ENCODE assay signal across 11 cellular contexts in the genomic region with DNA sequence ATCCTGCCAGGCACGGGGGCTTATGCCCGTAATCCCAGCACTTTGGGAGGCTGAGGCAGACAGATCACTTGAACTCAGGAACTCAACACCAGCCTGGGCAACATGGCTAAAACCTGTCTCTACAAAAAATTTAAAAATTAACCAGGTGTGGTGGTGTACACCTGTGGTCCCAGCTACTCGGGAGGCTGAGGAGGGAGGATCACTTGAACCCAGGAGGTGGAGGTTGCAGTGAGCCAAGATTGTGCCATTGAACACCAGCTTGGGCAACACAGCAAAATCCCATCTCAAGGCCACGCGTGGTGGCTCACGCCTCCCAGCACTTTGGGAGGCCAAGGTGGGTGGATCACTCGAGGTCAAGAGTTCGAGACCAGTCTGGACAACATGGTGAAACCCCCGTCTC. TPM values are rescaled to one million over a fixed set of nuclear protein-coding genes. Genes with fewer than 3 reads are reported as not detected.
DNase-seq lines count a peak whose midpoint lies in the region; ATAC-seq, FAIRE-seq and TF ChIP-seq lines count a peak whose summit lies in the region.
"Not testable (repeated sequence)": the region's sequence is repeated elsewhere in the genome, so short reads cannot be mapped to it uniquely, and the experiment has no call there.
"Had no signal": no experiment of that assay in that cellular context is flagged by ENCODE, and none has a peak within 500 bp of the region (broad histone marks: within the 10 kb centered on the region; RNA-seq: fewer than 3 reads in every experiment).

No MANE protein-coding gene starts in this region.

- not testable (repeated sequence) for TF ChIP-seq CTCF in K562 (IDR thresholded peaks at IDR 0.05 in 2 of 3, conservative IDR thresholded peaks at IDR 0.05 in 1 of 3; ENCODE audit: insufficient read depth in 2 of 3, low read depth in 1 of 3, low read length in 3 of 3); HepG2 (CRISPR knock-in tag; IDR thresholded peaks at IDR 0.05)

- TF ChIP-seq POLR2A in K562 (conservative IDR thresholded peaks at IDR 0.05); HepG2 (IDR thresholded peaks at IDR 0.05; ENCODE audit: insufficient read depth in 1 of 2, low read depth in 2 of 2, low read length in 2 of 2): not testable (repeated sequence)

- not testable (repeated sequence) for H3K9me3 ChIP-seq in K562 (replicated peaks; ENCODE audit: control insufficient read depth, insufficient read depth, low read depth, low read length); HepG2 (ENCODE audit: low read length)

- H3K9ac ChIP-seq in K562 (ENCODE audit: insufficient read depth in 1 of 2, low read depth in 2 of 2, low read length in 2 of 2); HepG2 (ENCODE audit: insufficient read depth, low read depth, low read length): not testable (repeated sequence)

- H3K4me3 ChIP-seq in K562; HepG2 (replicated peaks in 1 of 3; ENCODE audit: insufficient read depth in 1 of 3, low read depth in 2 of 3, low read length in 3 of 3): not testable (repeated sequence)

- not testable (repeated sequence) for H3K9me1 ChIP-seq in K562 (ENCODE audit: control insufficient read depth, insufficient read depth, low read length)

- not testable (repeated sequence) for H3K4me2 ChIP-seq in K562 (ENCODE audit: insufficient read depth, low read length); HepG2 (ENCODE audit: low read depth, low read length)

- not testable (repeated sequence) for DNase-seq in K562 (ENCODE audit: extremely low read depth in 1 of 4, low spot score in 3 of 4); HepG2 (ENCODE audit: low spot score)
- DNase-seq in Right ventricle myocardium inferior (ENCODE audit: missing footprints) (peak; percentile 6), posterior vena cava (ENCODE audit: low spot score) (peak; percentile 43)

- FAIRE-seq in K562 (lab: Jason Lieb, UNC); HepG2 (lab: Jason Lieb, UNC): not testable (repeated sequence)

- BruUV-seq in K562 (replicated peaks; lab: Mats Ljungman, UMichigan); HepG2 (replicated peaks; lab: Mats Ljungman, UMichigan): not testable (repeated sequence)

- ATAC-seq in K562, Right ventricle myocardium inferior, HepG2: not testable (repeated sequence)

- TF ChIP-seq EP300 in K562 (IDR thresholded peaks at IDR 0.05; ENCODE audit: low read length); HepG2 (IDR thresholded peaks at IDR 0.05; ENCODE audit: low read depth in 2 of 2, low read length in 2 of 2); HepG2 (CRISPR knock-in tag; IDR thresholded peaks at IDR 0.05; ENCODE audit: borderline replicate concordance): not testable (repeated sequence)

- POLR2A ChIA-PET in K562 (lab: Yijun Ruan, JAX) (interaction anchor here (0.6 to 0.8 kb wide), 2 partner anchors 23 to 736 kb away, joined by 3 read pairs; no protein-coding TSS in a partner anchor), HepG2 (lab: Yijun Ruan, JAX) (interaction anchor here (1.3 kb wide), 1 partner anchor 9 kb away, joined by 3 read pairs; no protein-coding TSS in a partner anchor)

- H2AFZ ChIP-seq in K562 (ENCODE audit: low read depth, low read length); HepG2 (ENCODE audit: low read length): not testable (repeated sequence)

- H3K27ac ChIP-seq in K562 (ENCODE audit: extremely low read depth, low read depth, low read length); HepG2 (ENCODE audit: extremely low read length, insufficient read depth, low read length): not testable (repeated sequence)

- intact Hi-C loops in K562 (cut with micrococcal nuclease); Right ventricle myocardium inferior (cut with DNase I); HepG2 (cut with micrococcal nuclease; ENCODE audit: unreplicated experiment); posterior vena cava (cut with DNase I): not testable (repeated sequence)

- in situ Hi-C loops in K562 (cut with MboI); HepG2 (cut with HindIII; ENCODE audit: extremely low pct_ligation_motif_present, low pct_unique_long_range_greater_than_20kb): not testable (repeated sequence)

- WGBS in K562 (ENCODE audit: insufficient coverage, low coverage, missing lambda C conversion rate): 47% methylated on average over 9 of the region's 9 CpGs
- 60% methylated on average over 9 of the region's 9 CpGs for WGBS in HepG2 (ENCODE audit: low lambda C conversion rate)

- H4K20me1 ChIP-seq in K562 (replicated peaks; ENCODE audit: control insufficient read depth, insufficient read depth, low read length); HepG2 (ENCODE audit: insufficient read depth, low read length): not testable (repeated sequence)

- not testable (repeated sequence) for TF ChIP-seq RAD21 in K562 (CRISPR knock-in tag; conservative IDR thresholded peaks at IDR 0.05 in 1 of 2, IDR thresholded peaks at IDR 0.05 in 1 of 2); HepG2 (CRISPR knock-in tag; IDR thresholded peaks at IDR 0.05)

- not testable (repeated sequence) for H3K36me3 ChIP-seq in K562 (ENCODE audit: control insufficient read depth, insufficient read depth, low read length); HepG2 (replicated peaks in 1 of 2; ENCODE audit: control insufficient read depth in 1 of 2, insufficient read depth in 2 of 2, low read length in 2 of 2)

- CTCF ChIA-PET in K562 (lab: Yijun Ruan, JAX; ENCODE audit: low intra/inter-chr PET ratio); HepG2 (lab: Yijun Ruan, JAX; ENCODE audit: low intra/inter-chr PET ratio, low total read pairs): not testable (repeated sequence)

- H3K27me3 ChIP-seq in K562 (ENCODE audit: control insufficient read depth in 2 of 2, insufficient read depth in 2 of 2, low read length in 2 of 2); HepG2 (ENCODE audit: control insufficient read depth in 1 of 2, insufficient read depth in 2 of 2, low read length in 2 of 2): not testable (repeated sequence)

- H3K79me2 ChIP-seq in K562 (ENCODE audit: control insufficient read depth, insufficient read depth, low read length); HepG2 (ENCODE audit: insufficient read depth, low read length): not testable (repeated sequence)

- H3K4me1 ChIP-seq in K562 (replicated peaks in 1 of 2; ENCODE audit: control insufficient read depth in 2 of 2, insufficient read depth in 2 of 2, low read length in 2 of 2): not testable (repeated sequence)
- peaks cover 35% of the 10 kb centered on the region for H3K4me1 ChIP-seq in HepG2 (ENCODE audit: insufficient read depth, low read length)

RNA-seq across cellular contexts. Expression of a gene that starts 23.0 kb away (rescaled TPM):
- 20.1 and 55.7 TPM in 2 replicates for total RNA-seq in K562 (2011; cell fraction: chromatin; rRNA removed; ENCODE audit: low replicate concordance)
- total RNA-seq in K562 (2011; cell fraction: nucleolus; rRNA removed): 37.1 and 52.4 TPM in 2 replicates
- total RNA-seq in K562 (2011; cell fraction: nucleoplasm; rRNA removed): 27.8 and 34.1 TPM in 2 replicates
- total RNA-seq in K562 (2014; rRNA removed) (18.2 and 23.6 TPM in 2 replicates), K562 (2014; rRNA removed; fragmentation: Illumina TruSeq; extraction: Trizol) (6.9 and 8.4 TPM in 2 replicates), K562 (2015; rRNA removed; fragmentation: Illumina TruSeq; extraction: Trizol) (16.5 and 18.1 TPM in 2 replicates), K562 (2021) (26.9 and 28.5 TPM in 2 replicates), Right ventricle myocardium inferior (4.2 TPM), HepG2 (2016; rRNA removed; fragmentation: Illumina TruSeq; extraction: Trizol) (13.0 and 14.5 TPM in 2 replicates), posterior vena cava (1 to 10 TPM; 1.6 to 1.8 TPM)
- polyA plus RNA-seq in K562 (2011; rRNA removed) (13.9 and 18.3 TPM in 2 replicates), K562 (2014; fragmentation: Illumina TruSeq; extraction: Trizol) (13.9 and 16.9 TPM in 2 replicates), K562 (2014; fragmentation: Nextera tagmentation; extraction: Ambion mirVana) (1 to 10 TPM in 1 of 2 experiments, under 1 TPM in 1; 0.66 to 1.0 TPM), K562 (2014; rRNA removed) (17.4 and 18.4 TPM in 2 replicates), HepG2 (2011; rRNA removed) (31.1 and 40.2 TPM in 2 replicates)
- 17.2 and 30.0 TPM in 2 replicates for polyA plus RNA-seq in K562 (2011; cell fraction: cytosol; rRNA removed)
- 35.0 and 55.5 TPM in 2 replicates for polyA plus RNA-seq in K562 (2011; cell fraction: nucleus; rRNA removed)
- polyA plus RNA-seq in K562 (2012): 13.0 and 18.6 TPM in 2 replicates
- polyA minus RNA-seq in K562 (2011; rRNA and poly(A)+ RNA removed): 10.0 and 14.9 TPM in 2 replicates
- polyA minus RNA-seq in K562 (2011; cell fraction: cytosol; rRNA and poly(A)+ RNA removed): 20.6 and 24.0 TPM in 2 replicates
- 18.0 and 19.1 TPM in 2 replicates for polyA minus RNA-seq in K562 (2011; cell fraction: nucleus; rRNA and poly(A)+ RNA removed)
- 6.8 and 7.5 TPM in 2 replicates for total RNA-seq in HepG2 (2016; cell fraction: cytosol; rRNA removed; fragmentation: Illumina TruSeq; extraction: Trizol; ENCODE audit: low read depth)
- total RNA-seq in HepG2 (2016; cell fraction: insoluble cytoplasmic fraction; rRNA removed; fragmentation: Illumina TruSeq; extraction: Trizol): 11.8 and 15.7 TPM in 2 replicates
- total RNA-seq in HepG2 (2016; cell fraction: membrane; rRNA removed; fragmentation: Illumina TruSeq; extraction: Trizol): 9.1 and 10.9 TPM in 2 replicates
- 11.8 and 14.3 TPM in 2 replicates for total RNA-seq in HepG2 (2016; cell fraction: nucleus; rRNA removed; fragmentation: Illumina TruSeq; extraction: Trizol)
- polyA plus RNA-seq in HepG2 (2011; cell fraction: cytosol; rRNA removed): 25.9 and 34.2 TPM in 2 replicates
- 90.7 and 95.7 TPM in 2 replicates for polyA plus RNA-seq in HepG2 (2011; cell fraction: nucleus; rRNA removed)
- 41.2 and 46.2 TPM in 2 replicates for polyA plus RNA-seq in HepG2 (2012)
- 4.2 and 5.6 TPM in 2 replicates for polyA plus RNA-seq in HepG2 (2016; cell fraction: cytosol; fragmentation: Illumina TruSeq; extraction: Trizol; ENCODE audit: low read depth)
- polyA plus RNA-seq in HepG2 (2016; cell fraction: insoluble cytoplasmic fraction; fragmentation: Illumina TruSeq; extraction: Trizol; ENCODE audit: low read depth): 9.1 and 12.0 TPM in 2 replicates
- polyA plus RNA-seq in HepG2 (2016; cell fraction: membrane; fragmentation: Illumina TruSeq; extraction: Trizol; ENCODE audit: low read depth): 3.9 and 6.0 TPM in 2 replicates
- polyA plus RNA-seq in HepG2 (2016; cell fraction: nucleus; fragmentation: Illumina TruSeq; extraction: Trizol; ENCODE audit: insufficient read depth, low read depth): 18.6 and 21.1 TPM in 2 replicates
- polyA minus RNA-seq in HepG2 (2011; rRNA and poly(A)+ RNA removed; ENCODE audit: low replicate concordance): 42.9 and 69.2 TPM in 2 replicates
- 31.2 and 31.6 TPM in 2 replicates for polyA minus RNA-seq in HepG2 (2011; cell fraction: cytosol; rRNA and poly(A)+ RNA removed)
- polyA minus RNA-seq in HepG2 (2011; cell fraction: nucleus; rRNA and poly(A)+ RNA removed): 17.8 and 22.4 TPM in 2 replicates
- polyA plus RNA-seq: CD4-positive, alpha-beta memory T cell had no signal

RNA-seq across cellular contexts. Expression of a gene that starts 24.2 kb away (rescaled TPM):
- not detected in 2 replicates for total RNA-seq in K562 (2011; cell fraction: chromatin; rRNA removed; ENCODE audit: low replicate concordance)
- total RNA-seq in K562 (2011; cell fraction: nucleolus; rRNA removed): not detected in 2 replicates
- total RNA-seq in K562 (2011; cell fraction: nucleoplasm; rRNA removed): not detected in 2 replicates
- total RNA-seq in K562 (2014; rRNA removed): not detected in 2 replicates
- total RNA-seq in K562 (2014; rRNA removed; fragmentation: Illumina TruSeq; extraction: Trizol): not detected in 2 replicates
- not detected in 2 replicates for total RNA-seq in K562 (2015; rRNA removed; fragmentation: Illumina TruSeq; extraction: Trizol)
- total RNA-seq in K562 (2021): not detected in 2 replicates
- not detected in 2 replicates for polyA plus RNA-seq in K562 (2011; rRNA removed)
- not detected in 2 replicates for polyA plus RNA-seq in K562 (2011; cell fraction: cytosol; rRNA removed)
- not detected in 2 replicates for polyA plus RNA-seq in K562 (2011; cell fraction: nucleus; rRNA removed)
- polyA plus RNA-seq in K562 (2012): not detected in 2 replicates
- polyA plus RNA-seq in K562 (2014; fragmentation: Illumina TruSeq; extraction: Trizol): not detected in 2 replicates
- not detected for polyA plus RNA-seq in K562 (2014; fragmentation: Nextera tagmentation; extraction: Ambion mirVana)
- not detected in 2 replicates for polyA plus RNA-seq in K562 (2014; rRNA removed)
- not detected in 2 replicates for polyA minus RNA-seq in K562 (2011; rRNA and poly(A)+ RNA removed)
- not detected in 2 replicates for polyA minus RNA-seq in K562 (2011; cell fraction: cytosol; rRNA and poly(A)+ RNA removed)
- polyA minus RNA-seq in K562 (2011; cell fraction: nucleus; rRNA and poly(A)+ RNA removed): not detected in 2 replicates
- total RNA-seq in Right ventricle myocardium inferior: not detected
- 0.76 and 2.2 TPM in 2 replicates for total RNA-seq in HepG2 (2016; rRNA removed; fragmentation: Illumina TruSeq; extraction: Trizol)
- 0.30 TPM in 1 of 2 replicates, not detected in the other for total RNA-seq in HepG2 (2016; cell fraction: cytosol; rRNA removed; fragmentation: Illumina TruSeq; extraction: Trizol; ENCODE audit: low read depth)
- total RNA-seq in HepG2 (2016; cell fraction: insoluble cytoplasmic fraction; rRNA removed; fragmentation: Illumina TruSeq; extraction: Trizol): 0.54 and 2.3 TPM in 2 replicates
- 0.28 and 0.41 TPM in 2 replicates for total RNA-seq in HepG2 (2016; cell fraction: membrane; rRNA removed; fragmentation: Illumina TruSeq; extraction: Trizol)
- total RNA-seq in HepG2 (2016; cell fraction: nucleus; rRNA removed; fragmentation: Illumina TruSeq; extraction: Trizol): 3.2 and 3.4 TPM in 2 replicates
- 1.1 and 2.2 TPM in 2 replicates for polyA plus RNA-seq in HepG2 (2011; rRNA removed)
- 1.2 and 1.3 TPM in 2 replicates for polyA plus RNA-seq in HepG2 (2011; cell fraction: cytosol; rRNA removed)
- 5.5 and 5.6 TPM in 2 replicates for polyA plus RNA-seq in HepG2 (2011; cell fraction: nucleus; rRNA removed)
- 1.7 and 2.5 TPM in 2 replicates for polyA plus RNA-seq in HepG2 (2012)
- polyA plus RNA-seq in HepG2 (2016; cell fraction: cytosol; fragmentation: Illumina TruSeq; extraction: Trizol; ENCODE audit: low read depth): 0.20 and 0.24 TPM in 2 replicates
- polyA plus RNA-seq in HepG2 (2016; cell fraction: insoluble cytoplasmic fraction; fragmentation: Illumina TruSeq; extraction: Trizol; ENCODE audit: low read depth): 0.19 and 0.36 TPM in 2 replicates
- 0.15 and 0.29 TPM in 2 replicates for polyA plus RNA-seq in HepG2 (2016; cell fraction: membrane; fragmentation: Illumina TruSeq; extraction: Trizol; ENCODE audit: low read depth)
- polyA plus RNA-seq in HepG2 (2016; cell fraction: nucleus; fragmentation: Illumina TruSeq; extraction: Trizol; ENCODE audit: insufficient read depth, low read depth): 1.4 and 2.3 TPM in 2 replicates
- polyA minus RNA-seq in HepG2 (2011; rRNA and poly(A)+ RNA removed; ENCODE audit: low replicate concordance): 6.6 TPM in 1 of 2 replicates, not detected in the other
- polyA minus RNA-seq in HepG2 (2011; cell fraction: cytosol; rRNA and poly(A)+ RNA removed): 0.79 and 1.1 TPM in 2 replicates
- polyA minus RNA-seq in HepG2 (2011; cell fraction: nucleus; rRNA and poly(A)+ RNA removed): 10.6 and 12.7 TPM in 2 replicates
- total RNA-seq in posterior vena cava: not detected
- total RNA-seq: A673; CD4-positive, CD25-positive, alpha-beta regulatory T cell; Daoy; G401 had no signal
- polyA plus RNA-seq: AG04450, CD14-positive monocyte had no signal

RNA-seq across cellular contexts. Expression of a gene that starts 42.0 kb away (rescaled TPM):
- 2.1 and 2.7 TPM in 2 replicates for total RNA-seq in K562 (2011; cell fraction: chromatin; rRNA removed; ENCODE audit: low replicate concordance)
- total RNA-seq in K562 (2011; cell fraction: nucleolus; rRNA removed): 2.3 and 2.9 TPM in 2 replicates
- total RNA-seq in K562 (2011; cell fraction: nucleoplasm; rRNA removed): 2.0 and 2.7 TPM in 2 replicates
- 4.9 and 7.1 TPM in 2 replicates for total RNA-seq in K562 (2014; rRNA removed)
- total RNA-seq in K562 (2014; rRNA removed; fragmentation: Illumina TruSeq; extraction: Trizol): 1.8 and 1.9 TPM in 2 replicates
- 6.6 and 6.7 TPM in 2 replicates for total RNA-seq in K562 (2015; rRNA removed; fragmentation: Illumina TruSeq; extraction: Trizol)
- 11.9 and 12.0 TPM in 2 replicates for total RNA-seq in K562 (2021)
- 0.52 and 0.72 TPM in 2 replicates for polyA plus RNA-seq in K562 (2011; rRNA removed)
- 0.80 and 1.1 TPM in 2 replicates for polyA plus RNA-seq in K562 (2011; cell fraction: cytosol; rRNA removed)
- 2.4 and 2.6 TPM in 2 replicates for polyA plus RNA-seq in K562 (2011; cell fraction: nucleus; rRNA removed)
- polyA plus RNA-seq in K562 (2012): 5.7 and 8.8 TPM in 2 replicates
- polyA plus RNA-seq in K562 (2014; fragmentation: Illumina TruSeq; extraction: Trizol): 2.6 and 3.4 TPM in 2 replicates
- under 1 TPM; 0.08 to 0.21 TPM for polyA plus RNA-seq in K562 (2014; fragmentation: Nextera tagmentation; extraction: Ambion mirVana)
- polyA plus RNA-seq in K562 (2014; rRNA removed): 4.7 and 6.7 TPM in 2 replicates
- 0.45 and 0.56 TPM in 2 replicates for polyA minus RNA-seq in K562 (2011; rRNA and poly(A)+ RNA removed)
- 0.86 and 2.7 TPM in 2 replicates for polyA minus RNA-seq in K562 (2011; cell fraction: cytosol; rRNA and poly(A)+ RNA removed)
- polyA minus RNA-seq in K562 (2011; cell fraction: nucleus; rRNA and poly(A)+ RNA removed): 0.67 and 2.1 TPM in 2 replicates
- total RNA-seq in Right ventricle myocardium inferior: 5.3 TPM
- total RNA-seq in HepG2 (2016; rRNA removed; fragmentation: Illumina TruSeq; extraction: Trizol): 12.0 and 12.6 TPM in 2 replicates
- total RNA-seq in HepG2 (2016; cell fraction: cytosol; rRNA removed; fragmentation: Illumina TruSeq; extraction: Trizol; ENCODE audit: low read depth): 1.3 and 2.4 TPM in 2 replicates
- total RNA-seq in HepG2 (2016; cell fraction: insoluble cytoplasmic fraction; rRNA removed; fragmentation: Illumina TruSeq; extraction: Trizol): 12.8 and 13.5 TPM in 2 replicates
- 4.8 and 5.6 TPM in 2 replicates for total RNA-seq in HepG2 (2016; cell fraction: membrane; rRNA removed; fragmentation: Illumina TruSeq; extraction: Trizol)
- 5.7 and 8.6 TPM in 2 replicates for total RNA-seq in HepG2 (2016; cell fraction: nucleus; rRNA removed; fragmentation: Illumina TruSeq; extraction: Trizol)
- polyA plus RNA-seq in HepG2 (2011; rRNA removed): 0.34 and 0.76 TPM in 2 replicates
- polyA plus RNA-seq in HepG2 (2011; cell fraction: cytosol; rRNA removed): 0.72 and 0.99 TPM in 2 replicates
- polyA plus RNA-seq in HepG2 (2011; cell fraction: nucleus; rRNA removed): 3.4 and 5.0 TPM in 2 replicates
- 7.4 and 7.7 TPM in 2 replicates for polyA plus RNA-seq in HepG2 (2012)
- 0.54 and 0.80 TPM in 2 replicates for polyA plus RNA-seq in HepG2 (2016; cell fraction: cytosol; fragmentation: Illumina TruSeq; extraction: Trizol; ENCODE audit: low read depth)
- 10.9 and 11.0 TPM in 2 replicates for polyA plus RNA-seq in HepG2 (2016; cell fraction: insoluble cytoplasmic fraction; fragmentation: Illumina TruSeq; extraction: Trizol; ENCODE audit: low read depth)
- polyA plus RNA-seq in HepG2 (2016; cell fraction: membrane; fragmentation: Illumina TruSeq; extraction: Trizol; ENCODE audit: low read depth): 1.4 TPM in 2 replicates
- polyA plus RNA-seq in HepG2 (2016; cell fraction: nucleus; fragmentation: Illumina TruSeq; extraction: Trizol; ENCODE audit: insufficient read depth, low read depth): 15.7 and 18.7 TPM in 2 replicates
- 1.2 and 1.6 TPM in 2 replicates for polyA minus RNA-seq in HepG2 (2011; rRNA and poly(A)+ RNA removed; ENCODE audit: low replicate concordance)
- polyA minus RNA-seq in HepG2 (2011; cell fraction: cytosol; rRNA and poly(A)+ RNA removed): 1.8 and 1.9 TPM in 2 replicates
- polyA minus RNA-seq in HepG2 (2011; cell fraction: nucleus; rRNA and poly(A)+ RNA removed): 0.77 and 0.87 TPM in 2 replicates
- total RNA-seq in posterior vena cava: 1 to 10 TPM; 4.4 to 5.1 TPM
